Comparison of ENCODE assay signal across 9 cellular contexts in the genomic region with DNA sequence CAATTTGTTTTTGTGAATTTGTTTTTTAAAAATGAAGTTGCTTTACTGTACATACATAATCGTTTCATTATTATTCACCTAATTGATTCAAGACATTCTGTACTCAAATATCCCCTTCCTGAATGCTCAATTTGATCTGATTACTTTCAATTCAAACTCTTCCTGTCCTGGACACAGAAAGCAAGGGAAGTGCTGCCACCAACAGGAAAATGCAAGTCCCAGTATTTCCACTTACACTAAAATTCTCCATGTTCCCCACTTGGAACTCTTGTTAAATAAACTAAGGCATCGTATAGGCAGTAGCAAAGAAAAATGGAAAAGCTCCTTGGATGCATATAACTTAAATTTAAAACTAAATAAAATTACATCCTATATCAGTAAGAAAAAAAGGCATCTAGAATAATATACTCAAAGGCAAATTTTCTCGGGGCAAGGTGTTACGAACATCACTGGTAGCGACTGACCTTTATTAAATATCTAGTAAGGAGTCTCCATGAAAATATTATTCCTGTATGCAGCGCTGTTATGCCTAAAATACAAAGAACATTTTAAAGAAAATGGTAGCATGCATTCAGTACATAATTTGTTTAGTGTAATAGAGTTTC.
A peak's percentile ranks its signal among the peaks of the same experiment; 100 is the strongest.
DNase-seq lines count a peak whose midpoint lies in the region; ATAC-seq, FAIRE-seq and TF ChIP-seq lines count a peak whose summit lies in the region.
"Had no signal": no experiment of that assay in that cellular context is flagged by ENCODE, and none has a peak within 500 bp of the region (broad histone marks: within the 10 kb centered on the region; RNA-seq: fewer than 3 reads in every experiment).

No MANE protein-coding gene starts in this region.

- no peak for TF ChIP-seq RAD21 in HepG2 (CRISPR knock-in tag; IDR thresholded peaks at IDR 0.05)

- no peak overlapping the region for H3K27ac Mint-ChIP-seq in mesothelial cell of epicardium

- BruUV-seq in HepG2 (replicated peaks; lab: Mats Ljungman, UMichigan), result no TSS peak

- peaks cover 24% of the 10 kb centered on the region for H3K27me3 Mint-ChIP-seq in mesothelial cell of epicardium (ENCODE audit: low read depth)

- no peak overlapping the region for H3K4me3 ChIP-seq in WERI-Rb-1 (ENCODE audit: low read depth, low read length)
- no peak overlapping the region for H3K4me3 ChIP-seq in HepG2 (replicated peaks in 1 of 3; ENCODE audit: insufficient read depth in 1 of 3, low read depth in 2 of 3, low read length in 3 of 3)

- in situ Hi-C loops in HepG2 (cut with HindIII; ENCODE audit: extremely low pct_ligation_motif_present, low pct_unique_long_range_greater_than_20kb), result no loop called here

- no peak for TF ChIP-seq POLR2A in HepG2 (IDR thresholded peaks at IDR 0.05; ENCODE audit: insufficient read depth in 1 of 2, low read depth in 2 of 2, low read length in 2 of 2)

- H3K36me3 ChIP-seq in WERI-Rb-1, result no peaks in the 10 kb centered on the region
- H3K36me3 ChIP-seq in HepG2 (replicated peaks in 1 of 2; ENCODE audit: control insufficient read depth in 1 of 2, insufficient read depth in 2 of 2, low read length in 2 of 2), result no peaks in the 10 kb centered on the region

- ATAC-seq in HepG2, result no peak
- no peak for ATAC-seq in HG02981 (IDR thresholded peaks at IDR 0.05; ENCODE audit: unreplicated experiment)
- no peak for ATAC-seq in HG03439 (IDR thresholded peaks at IDR 0.05; ENCODE audit: unreplicated experiment)

- DNase-seq in DMS 273 treated with DMSO at 0.1 percent for 48 hours (lab: John Stamatoyannopoulos, UW), result peak; percentile 0
- DNase-seq in Kasumi-1 (lab: John Stamatoyannopoulos, UW), result peak; percentile 7 to 37
- DNase-seq in WERI-Rb-1, result peak; percentile 21
- peak; percentile 17 for DNase-seq in HepG2 (ENCODE audit: low spot score)
- no peak for DNase-seq in mesothelial cell of epicardium (ENCODE audit: low spot score in 2 of 2, unreplicated experiment in 2 of 2)
- DNase-seq in NK-92 (lab: John Stamatoyannopoulos, UW; ENCODE audit: unreplicated experiment), result no peak
- DNase-seq: T1000 had no signal

- no peaks in the 10 kb centered on the region for H3K4me1 Mint-ChIP-seq in mesothelial cell of epicardium

- peak; percentile 55 for TF ChIP-seq CTCF in WERI-Rb-1 (IDR thresholded peaks at IDR 0.05; ENCODE audit: low read depth, low read length)
- TF ChIP-seq CTCF in HepG2 (CRISPR knock-in tag; IDR thresholded peaks at IDR 0.05), result peak; percentile 53
- no peak for TF ChIP-seq CTCF in mesothelial cell of epicardium (IDR thresholded peaks at IDR 0.05; ENCODE audit: unreplicated experiment)

- no peaks in the 10 kb centered on the region for H3K4me1 ChIP-seq in HepG2 (ENCODE audit: insufficient read depth, low read length)

- intact Hi-C loops in HepG2 (cut with micrococcal nuclease; ENCODE audit: unreplicated experiment), result loop anchor here (2.0 kb wide), 1 partner anchor 150 kb away; no protein-coding TSS in a partner anchor

- no peaks in the 10 kb centered on the region for H3K36me3 Mint-ChIP-seq in mesothelial cell of epicardium

- H4K20me1 ChIP-seq in HepG2 (ENCODE audit: insufficient read depth, low read length), result no peaks in the 10 kb centered on the region

- CTCF ChIA-PET in HepG2 (lab: Yijun Ruan, JAX; ENCODE audit: low intra/inter-chr PET ratio, low total read pairs), result no interaction called here

- FAIRE-seq in HepG2 (lab: Jason Lieb, UNC), result no peak

- no peaks in the 10 kb centered on the region for H3K9me3 Mint-ChIP-seq in mesothelial cell of epicardium

- H3K9ac ChIP-seq in HepG2 (ENCODE audit: insufficient read depth, low read depth, low read length), result no peak overlapping the region

- POLR2A ChIA-PET in HepG2 (lab: Yijun Ruan, JAX), result no interaction called here

- no peaks in the 10 kb centered on the region for H3K79me2 ChIP-seq in HepG2 (ENCODE audit: insufficient read depth, low read length)

- H2AFZ ChIP-seq in HepG2 (ENCODE audit: low read length), result no peak overlapping the region

- no peaks in the 10 kb centered on the region for H3K27me3 ChIP-seq in WERI-Rb-1 (ENCODE audit: insufficient read depth, low read depth, severe bottlenecking)
- H3K27me3 ChIP-seq in HepG2 (ENCODE audit: control insufficient read depth in 1 of 2, insufficient read depth in 2 of 2, low read length in 2 of 2), result no peaks in the 10 kb centered on the region

- no peak for TF ChIP-seq EP300 in HepG2 (IDR thresholded peaks at IDR 0.05; ENCODE audit: low read depth in 2 of 2, low read length in 2 of 2)
- TF ChIP-seq EP300 in HepG2 (CRISPR knock-in tag; IDR thresholded peaks at IDR 0.05; ENCODE audit: borderline replicate concordance), result no peak

- WGBS in HepG2 (ENCODE audit: low lambda C conversion rate), result 51% methylated on average over 6 of the region's 6 CpGs

- H3K27ac ChIP-seq in WERI-Rb-1, result no peak overlapping the region
- no peak overlapping the region for H3K27ac ChIP-seq in HepG2 (ENCODE audit: extremely low read length, insufficient read depth, low read length)

- no peak overlapping the region for H3K4me3 Mint-ChIP-seq in mesothelial cell of epicardium

- H3K9me3 ChIP-seq in WERI-Rb-1 (ENCODE audit: severe bottlenecking) (no peaks in the 10 kb centered on the region), HepG2 (ENCODE audit: low read length) (no peaks in the 10 kb centered on the region)

- no peak overlapping the region for H3K4me2 ChIP-seq in HepG2 (ENCODE audit: low read depth, low read length)

TF ChIP-seq in HepG2, 621 proteins besides CTCF, POLR2A, EP300 and RAD21:
- TF ChIP-seq KDM5B (CRISPR knock-in tag; IDR thresholded peaks at IDR 0.05; ENCODE audit: borderline replicate concordance) (no peak), KMT2B (CRISPR knock-in tag; IDR thresholded peaks at IDR 0.05) (no peak), HMGA1 (CRISPR knock-in tag; conservative IDR thresholded peaks at IDR 0.05) (no peak), SNAPC2 (CRISPR knock-in tag; IDR thresholded peaks at IDR 0.05) (no peak), KDM6A (CRISPR knock-in tag; IDR thresholded peaks at IDR 0.05; ENCODE audit: low read depth) (no peak), MBNL3 (CRISPR knock-in tag; conservative IDR thresholded peaks at IDR 0.05) (no peak), STAG1 (CRISPR knock-in tag; IDR thresholded peaks at IDR 0.05) (peak; percentile 46; the same call in 1 of the 2 replicates), GTF3A (CRISPR knock-in tag; conservative IDR thresholded peaks at IDR 0.05) (no peak)
- TF ChIP-seq, protein P1, sequence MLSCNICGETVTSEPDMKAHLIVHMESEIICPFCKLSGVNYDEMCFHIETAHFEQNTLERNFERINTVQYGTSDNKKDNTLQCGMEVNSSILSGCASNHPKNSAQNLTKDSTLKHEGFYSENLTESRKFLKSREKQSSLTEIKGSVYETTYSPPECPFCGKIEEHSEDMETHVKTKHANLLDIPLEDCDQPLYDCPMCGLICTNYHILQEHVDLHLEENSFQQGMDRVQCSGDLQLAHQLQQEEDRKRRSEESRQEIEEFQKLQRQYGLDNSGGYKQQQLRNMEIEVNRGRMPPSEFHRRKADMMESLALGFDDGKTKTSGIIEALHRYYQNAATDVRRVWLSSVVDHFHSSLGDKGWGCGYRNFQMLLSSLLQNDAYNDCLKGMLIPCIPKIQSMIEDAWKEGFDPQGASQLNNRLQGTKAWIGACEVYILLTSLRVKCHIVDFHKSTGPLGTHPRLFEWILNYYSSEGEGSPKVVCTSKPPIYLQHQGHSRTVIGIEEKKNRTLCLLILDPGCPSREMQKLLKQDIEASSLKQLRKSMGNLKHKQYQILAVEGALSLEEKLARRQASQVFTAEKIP (CRISPR knock-in tag; IDR thresholded peaks at IDR 0.05; ENCODE audit: borderline replicate concordance), result no peak

Comparison
In these comparisons a context has a peak if more than half of its experiments do, and no peak if none do; other contexts are left out.
1. DNase-seq: peak in DMS 273 treated with DMSO at 0.1 percent for 48 hours (single experiment), Kasumi-1 (2 of 2), WERI-Rb-1 (single experiment) and HepG2 (single experiment); none in mesothelial cell of epicardium (0 of 2) and NK-92 (single experiment).